In genomic region chr17:62062936-62063335, GRCh38 we compare ENCODE assay signal across 9 cellular contexts. TPM values are rescaled to one million over a fixed set of nuclear protein-coding genes. Genes with fewer than 3 reads are reported as not detected.
DNase-seq lines count a peak whose midpoint lies in the region; ATAC-seq lines count a peak whose summit lies in the region.
"Had no signal": no experiment of that assay in that cellular context is flagged by ENCODE, and none has a peak within 500 bp of the region (broad histone marks: within the 10 kb centered on the region; RNA-seq: fewer than 3 reads in every experiment).

No MANE protein-coding gene starts in this region.

- H3K27me3 ChIP-seq in iPS-20b (ENCODE audit: insufficient read depth, low read length) (no peaks in the 10 kb centered on the region), subcutaneous abdominal adipose tissue (ENCODE audit: control insufficient read depth in 5 of 5, insufficient read depth in 4 of 5, low read length in 5 of 5) (no peaks in the 10 kb centered on the region)

- peaks cover 13% of the 10 kb centered on the region for H3K4me1 ChIP-seq in iPS-20b (ENCODE audit: insufficient read depth, low read length)
- peaks cover 0 to 43% (median 37%) of the 10 kb centered on the region in 5 donors for H3K4me1 ChIP-seq in subcutaneous abdominal adipose tissue (ENCODE audit: control insufficient read depth in 5 of 5, insufficient read depth in 5 of 5, low read length in 5 of 5)

- H3K27ac ChIP-seq in iPS-20b (ENCODE audit: low read length), result no peak overlapping the region
- peak overlapping the region; percentile 96 for H3K27ac ChIP-seq in subcutaneous abdominal adipose tissue (ENCODE audit: low read depth, low read length)

- no peak for DNase-seq in activated CD8-positive, alpha-beta memory T cell treated with anti-CD3 and anti-CD28 coated beads, Interleukin-2, amount 10 ng/mL, durations not matched to agents 7 days and 5 days
- DNase-seq in activated CD8-positive, alpha-beta memory T cell treated with anti-CD3 and anti-CD28 coated beads, Interleukin-2, amount 50 U/mL, for 48 hours, result no peak
- no peak for DNase-seq in activated T-helper 2 cell treated with anti-CD3 and anti-CD28 coated beads, Interferon-gamma antibody, Interleukin-2, Interleukin-4, amounts not matched to agents 10 μg/mL and 5 μg/mL and 100 μg/mL, durations not matched to agents 14 hours and 24 hours and 36 hours (ENCODE audit: low spot score)
- no peak for DNase-seq in NOMO-1 treated with dmso at 0.1 percent for 144 hours (lab: John Stamatoyannopoulos, UW; ENCODE audit: unreplicated experiment)
- DNase-seq in stimulated activated CD8-positive, alpha-beta memory T cell treated with anti-CD3 and anti-CD28 coated beads, Interleukin-4, amount 100 ng/mL, for 48 hours, result no peak
- DNase-seq: NCI-H1105 treated with DMSO at 0.1 percent for 48 hours had no signal

- no peaks in the 10 kb centered on the region for H3K9me3 Mint-ChIP-seq in activated CD8-positive, alpha-beta memory T cell treated with anti-CD3 and anti-CD28 coated beads, Interleukin-2, amount 10 ng/mL, durations not matched to agents 7 days and 5 days (ENCODE audit: low read depth)
- H3K9me3 Mint-ChIP-seq in activated T-helper 2 cell treated with anti-CD3 and anti-CD28 coated beads, Interferon-gamma antibody, Interleukin-2, Interleukin-4, amounts not matched to agents 10 μg/mL and 5 μg/mL and 100 μg/mL, durations not matched to agents 14 hours and 24 hours and 36 hours, result no peaks in the 10 kb centered on the region

- H3K9ac ChIP-seq in iPS-20b (ENCODE audit: low read depth, low read length) (peak overlapping the region; percentile 29; the same call in 1 of the 2 replicates), subcutaneous abdominal adipose tissue (ENCODE audit: low read length in 5 of 5) (peak overlapping the region in 3 of 5 donors; percentile 32 to 97 (median 51))

- peaks cover 38% of the 10 kb centered on the region for H3K4me1 Mint-ChIP-seq in activated CD8-positive, alpha-beta memory T cell treated with anti-CD3 and anti-CD28 coated beads, Interleukin-2, amount 10 ng/mL, durations not matched to agents 7 days and 5 days
- H3K4me1 Mint-ChIP-seq in activated T-helper 2 cell treated with anti-CD3 and anti-CD28 coated beads, Interferon-gamma antibody, Interleukin-2, Interleukin-4, amounts not matched to agents 10 μg/mL and 5 μg/mL and 100 μg/mL, durations not matched to agents 14 hours and 24 hours and 36 hours (ENCODE audit: low read depth), result peaks cover 39% of the 10 kb centered on the region

- H3K27me3 Mint-ChIP-seq in activated CD8-positive, alpha-beta memory T cell treated with anti-CD3 and anti-CD28 coated beads, Interleukin-2, amount 10 ng/mL, durations not matched to agents 7 days and 5 days, result no peaks in the 10 kb centered on the region
- peaks cover 1% of the 10 kb centered on the region for H3K27me3 Mint-ChIP-seq in activated T-helper 2 cell treated with anti-CD3 and anti-CD28 coated beads, Interferon-gamma antibody, Interleukin-2, Interleukin-4, amounts not matched to agents 10 μg/mL and 5 μg/mL and 100 μg/mL, durations not matched to agents 14 hours and 24 hours and 36 hours (ENCODE audit: low read depth)

- ATAC-seq in activated CD8-positive, alpha-beta memory T cell treated with anti-CD3 and anti-CD28 coated beads, Interleukin-2, amount 10 ng/mL, durations not matched to agents 7 days and 5 days, result no peak
- no peak for ATAC-seq in HG03280 (IDR thresholded peaks at IDR 0.05; ENCODE audit: unreplicated experiment)

- H3K4me3 ChIP-seq in iPS-20b (ENCODE audit: low read length), result peak overlapping the region; percentile 92
- peak overlapping the region; percentile 87 to 99 (median 98) for H3K4me3 ChIP-seq in subcutaneous abdominal adipose tissue (ENCODE audit: low read depth in 1 of 5, low read length in 5 of 5)

- peaks cover 47% of the 10 kb centered on the region for H3K36me3 ChIP-seq in iPS-20b (ENCODE audit: insufficient read depth, low read depth, low read length)
- H3K36me3 ChIP-seq in subcutaneous abdominal adipose tissue (ENCODE audit: control insufficient read depth in 5 of 5, insufficient read depth in 5 of 5, low read length in 5 of 5), result peaks cover 0 to 9% (median 6%) of the 10 kb centered on the region in 5 donors

- H3K9me3 ChIP-seq in iPS-20b (ENCODE audit: insufficient read depth, low read depth, low read length) (no peaks in the 10 kb centered on the region), subcutaneous abdominal adipose tissue (ENCODE audit: control insufficient read depth in 5 of 5, low read length in 5 of 5) (no peaks in the 10 kb centered on the region)

- CTCF ChIA-PET in activated CD8-positive, alpha-beta memory T cell treated with anti-CD3 and anti-CD28 coated beads, Interleukin-2, amount 10 ng/mL, durations not matched to agents 7 days and 5 days (lab: Charles Lee), result interaction anchor here (2.6 kb wide), 1 partner anchor 47 kb away, joined by 15 read pairs; no protein-coding TSS in a partner anchor

- peak overlapping the region; percentile 96 for H3K4me3 Mint-ChIP-seq in activated CD8-positive, alpha-beta memory T cell treated with anti-CD3 and anti-CD28 coated beads, Interleukin-2, amount 10 ng/mL, durations not matched to agents 7 days and 5 days
- peak overlapping the region; percentile 95 for H3K4me3 Mint-ChIP-seq in activated T-helper 2 cell treated with anti-CD3 and anti-CD28 coated beads, Interferon-gamma antibody, Interleukin-2, Interleukin-4, amounts not matched to agents 10 μg/mL and 5 μg/mL and 100 μg/mL, durations not matched to agents 14 hours and 24 hours and 36 hours (ENCODE audit: low read depth)

- peaks cover 34% of the 10 kb centered on the region for H3K36me3 Mint-ChIP-seq in activated CD8-positive, alpha-beta memory T cell treated with anti-CD3 and anti-CD28 coated beads, Interleukin-2, amount 10 ng/mL, durations not matched to agents 7 days and 5 days
- peaks cover 51% of the 10 kb centered on the region for H3K36me3 Mint-ChIP-seq in activated T-helper 2 cell treated with anti-CD3 and anti-CD28 coated beads, Interferon-gamma antibody, Interleukin-2, Interleukin-4, amounts not matched to agents 10 μg/mL and 5 μg/mL and 100 μg/mL, durations not matched to agents 14 hours and 24 hours and 36 hours (ENCODE audit: low read depth)

- intact Hi-C loops in activated T-helper 2 cell treated with anti-CD3 and anti-CD28 coated beads, Interferon-gamma antibody, Interleukin-2, Interleukin-4, amounts not matched to agents 10 μg/mL and 5 μg/mL and 100 μg/mL, durations not matched to agents 14 hours and 24 hours and 36 hours (cut with micrococcal nuclease), result loop anchor here (5.0 to 10.0 kb wide), 2 partner anchors 648 to 904 kb away; partner anchors contain the start of gene TANC2

- peak overlapping the region; percentile 96 for H3K27ac Mint-ChIP-seq in activated CD8-positive, alpha-beta memory T cell treated with anti-CD3 and anti-CD28 coated beads, Interleukin-2, amount 10 ng/mL, durations not matched to agents 7 days and 5 days
- peak overlapping the region; percentile 95 for H3K27ac Mint-ChIP-seq in activated T-helper 2 cell treated with anti-CD3 and anti-CD28 coated beads, Interferon-gamma antibody, Interleukin-2, Interleukin-4, amounts not matched to agents 10 μg/mL and 5 μg/mL and 100 μg/mL, durations not matched to agents 14 hours and 24 hours and 36 hours

RNA-seq across cellular contexts. Expression of gene MED13, which starts 2.1 kb away (rescaled TPM):
- 10 to 100 TPM; 52.4 to 63.6 TPM for total RNA-seq in activated CD8-positive, alpha-beta memory T cell treated with anti-CD3 and anti-CD28 coated beads, Interleukin-2, amount 10 ng/mL, durations not matched to agents 7 days and 5 days
- total RNA-seq in activated T-helper 2 cell treated with anti-CD3 and anti-CD28 coated beads, Interferon-gamma antibody, Interleukin-2, Interleukin-4, amounts not matched to agents 10 μg/mL and 5 μg/mL and 100 μg/mL, durations not matched to agents 14 hours and 24 hours and 36 hours, result 59.4 and 60.2 TPM in 2 replicates
